ENCODE assay signal across 35 cellular contexts in the genomic region with DNA sequence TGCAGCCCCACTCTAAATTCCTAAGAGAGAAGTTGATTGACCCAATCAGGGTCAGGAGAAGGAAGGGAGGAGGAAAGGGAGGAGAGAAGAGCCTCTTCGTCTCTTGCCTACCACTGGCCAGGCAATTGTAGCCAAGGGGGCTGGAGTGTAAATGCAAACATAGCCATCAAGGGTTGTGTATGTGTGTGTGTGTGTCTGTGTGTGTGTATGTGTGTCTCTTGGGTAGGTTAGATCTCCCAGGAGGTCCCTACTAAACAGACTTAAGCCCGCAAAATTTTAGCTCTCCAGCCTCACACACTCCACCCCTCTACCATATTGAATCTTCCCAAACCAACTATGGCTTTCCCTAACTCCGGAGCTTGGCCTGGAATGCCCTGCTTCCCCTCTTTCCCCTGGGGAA. TPM values are rescaled to one million over a fixed set of nuclear protein-coding genes. Genes with fewer than 3 reads are reported as not detected.
"Had no signal": no experiment of that assay in that cellular context is flagged by ENCODE, and none has a peak within 500 bp of the region (broad histone marks: within the 10 kb centered on the region; RNA-seq: fewer than 3 reads in every experiment).

No MANE protein-coding gene starts in this region.

- H3K27me3 ChIP-seq: neural progenitor cell had no signal

- H3K9ac ChIP-seq: neural progenitor cell, parathyroid adenoma had no signal

- H3K4me1 ChIP-seq: left lung, lower lobe of right lung, parathyroid adenoma, right atrium auricular region, right lobe of liver, tibial nerve, uterus had no signal

- DNase-seq: hippocampal formation; immature natural killer cell; kidney; left colon; left lung; lower lobe of right lung; mammary epithelial cell; mesenchymal stem cell; naive thymus-derived CD8-positive, alpha-beta T cell; occipital lobe; right lobe of liver; stimulated activated CD4-positive, alpha-beta T cell treated with anti-CD3 and anti-CD28 coated beads, Interleukin-1b, Interleukin-23, amount 100 ng/mL, for 48 hours; stimulated activated CD4-positive, alpha-beta T cell treated with anti-CD3 and anti-CD28 coated beads, Interleukin-2, amount 100 ng/mL, for 48 hours; stimulated activated CD4-positive, alpha-beta T cell treated with anti-CD3 and anti-CD28 coated beads, Interleukin-4, amount 100 ng/mL, for 4 hours; stimulated activated CD8-positive, alpha-beta memory T cell treated with anti-CD3 and anti-CD28 coated beads, Interleukin-4, amount 100 ng/mL, for 48 hours; stimulated activated naive CD4-positive, alpha-beta T cell treated with Interleukin-2 at 50 U/mL for 16 hours; substantia nigra; uterus had no signal

- H3K4me3 ChIP-seq: left lung, lower lobe of right lung, neural progenitor cell, right atrium auricular region, right lobe of liver, smooth muscle cell, tibial nerve, uterus had no signal

- H3K36me3 Mint-ChIP-seq: immature natural killer cell; neural progenitor cell; stimulated activated memory B cell treated with anti-CD40 and anti-IgM and Interleukin-4, amounts not matched to agents 10 μg/mL and 1 μg/mL and 100 μg/mL, for 72 hours; type B pancreatic cell had no signal

- FAIRE-seq: islet of Langerhans, kidney had no signal

- H3K27ac ChIP-seq: left lung, lower lobe of right lung, neural progenitor cell, neutrophil, parathyroid adenoma, right atrium auricular region, right lobe of liver, tibial nerve, uterus had no signal

- H3K36me3 ChIP-seq: left lung, lower lobe of right lung, neural progenitor cell, neutrophil, right atrium auricular region, right lobe of liver, tibial nerve, uterus had no signal

- H2AFZ ChIP-seq: neural progenitor cell, parathyroid adenoma had no signal

- ATAC-seq: left colon; left lung; lower lobe of right lung; naive thymus-derived CD8-positive, alpha-beta T cell; right lobe of liver; stimulated activated memory B cell treated with anti-CD40 and anti-IgM and Interleukin-4, amounts not matched to agents 10 μg/mL and 1 μg/mL and 100 μg/mL, for 72 hours had no signal

- H3K4me1 Mint-ChIP-seq: immature natural killer cell; naive thymus-derived CD8-positive, alpha-beta T cell; neural progenitor cell; stimulated activated memory B cell treated with anti-CD40 and anti-IgM and Interleukin-4, amounts not matched to agents 10 μg/mL and 1 μg/mL and 100 μg/mL, for 72 hours had no signal

- H3K27ac Mint-ChIP-seq: nephron; neural progenitor cell; progenitor cell of endocrine pancreas; stimulated activated memory B cell treated with anti-CD40 and anti-IgM and Interleukin-4, amounts not matched to agents 10 μg/mL and 1 μg/mL and 100 μg/mL, for 72 hours; type B pancreatic cell had no signal

- H3K9me3 ChIP-seq: lower lobe of right lung, neutrophil, right lobe of liver, uterus had no signal

- H3K79me2 ChIP-seq: parathyroid adenoma had no signal

- H3K9me3 Mint-ChIP-seq: stimulated activated memory B cell treated with anti-CD40 and anti-IgM and Interleukin-4, amounts not matched to agents 10 μg/mL and 1 μg/mL and 100 μg/mL, for 72 hours; type B pancreatic cell had no signal

- H3K4me2 ChIP-seq: neural progenitor cell, smooth muscle cell had no signal

- H3K4me3 Mint-ChIP-seq: immature natural killer cell; naive thymus-derived CD8-positive, alpha-beta T cell; nephron; neural progenitor cell; stimulated activated memory B cell treated with anti-CD40 and anti-IgM and Interleukin-4, amounts not matched to agents 10 μg/mL and 1 μg/mL and 100 μg/mL, for 72 hours; type B pancreatic cell had no signal

RNA-seq across cellular contexts. Expression of gene LEP, which starts 3.8 kb away (rescaled TPM):
- total RNA-seq: kidney; liver; lower lobe of right lung; mucosa of gallbladder; naive thymus-derived CD8-positive, alpha-beta T cell; occipital lobe; osteocyte; progenitor cell of endocrine pancreas; pulmonary artery endothelial cell; renal cortical epithelial cell; right lobe of liver; smooth muscle cell; temporal lobe; uterus had no signal
- polyA plus RNA-seq: immature natural killer cell; naive thymus-derived CD8-positive, alpha-beta T cell; smooth muscle cell had no signal
